In the genomic region with DNA sequence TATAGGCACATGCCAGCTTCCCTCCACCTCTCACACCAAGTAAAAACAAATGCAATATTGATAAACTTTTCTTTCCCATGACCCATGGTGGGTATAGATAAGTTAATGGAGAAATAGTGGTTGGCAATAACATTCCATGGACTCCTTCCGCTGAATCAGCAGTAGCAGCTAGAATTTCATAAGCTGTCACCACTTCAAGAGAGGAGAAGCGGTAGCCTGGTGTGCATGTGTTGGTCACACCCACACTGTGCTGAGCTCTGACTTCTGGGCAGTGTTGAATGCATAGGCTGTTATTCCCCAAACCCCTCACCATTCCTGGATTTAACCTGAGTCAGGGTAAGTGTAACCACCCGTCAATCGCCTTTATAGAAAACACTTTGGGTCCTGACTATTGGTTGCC, we compare ENCODE assay signal across 1 cellular context.
TF ChIP-seq lines count a peak whose summit lies in the region.

No MANE protein-coding gene starts in this region.

TF ChIP-seq in H1, 55 proteins besides CTCF, POLR2A, EP300 and RAD21:
- TF ChIP-seq, protein P1, sequence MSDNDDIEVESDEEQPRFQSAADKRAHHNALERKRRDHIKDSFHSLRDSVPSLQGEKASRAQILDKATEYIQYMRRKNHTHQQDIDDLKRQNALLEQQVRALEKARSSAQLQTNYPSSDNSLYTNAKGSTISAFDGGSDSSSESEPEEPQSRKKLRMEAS (IDR thresholded peaks at IDR 0.05) = no peak
- TF ChIP-seq ZNF274 (IDR thresholded peaks at IDR 0.05; ENCODE audit: borderline replicate concordance, extremely low read depth, low read length) (no peak), KDM4A (IDR thresholded peaks at IDR 0.05; ENCODE audit: low read depth, low read length, severe bottlenecking) (no peak), RNF2 (IDR thresholded peaks at IDR 0.05; ENCODE audit: borderline replicate concordance, low read depth, low read length, missing control alignments, poor library complexity, severe bottlenecking) (no peak), BRCA1 (IDR thresholded peaks at IDR 0.05; ENCODE audit: low read depth, low read length) (no peak), TCF12 (IDR thresholded peaks at IDR 0.05; ENCODE audit: low read depth, low read length) (no peak), PHF8 (conservative IDR thresholded peaks at IDR 0.05; ENCODE audit: low read depth, low read length) (no peak), CHD1 (IDR thresholded peaks at IDR 0.05; ENCODE audit: low read depth, low read length) (no peak)
- TF ChIP-seq, protein P2, sequence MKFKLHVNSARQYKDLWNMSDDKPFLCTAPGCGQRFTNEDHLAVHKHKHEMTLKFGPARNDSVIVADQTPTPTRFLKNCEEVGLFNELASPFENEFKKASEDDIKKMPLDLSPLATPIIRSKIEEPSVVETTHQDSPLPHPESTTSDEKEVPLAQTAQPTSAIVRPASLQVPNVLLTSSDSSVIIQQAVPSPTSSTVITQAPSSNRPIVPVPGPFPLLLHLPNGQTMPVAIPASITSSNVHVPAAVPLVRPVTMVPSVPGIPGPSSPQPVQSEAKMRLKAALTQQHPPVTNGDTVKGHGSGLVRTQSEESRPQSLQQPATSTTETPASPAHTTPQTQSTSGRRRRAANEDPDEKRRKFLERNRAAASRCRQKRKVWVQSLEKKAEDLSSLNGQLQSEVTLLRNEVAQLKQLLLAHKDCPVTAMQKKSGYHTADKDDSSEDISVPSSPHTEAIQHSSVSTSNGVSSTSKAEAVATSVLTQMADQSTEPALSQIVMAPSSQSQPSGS (IDR thresholded peaks at IDR 0.05; ENCODE audit: low read length) = no peak
